Comparison of ENCODE assay signal across 24 cellular contexts in the genomic region with DNA sequence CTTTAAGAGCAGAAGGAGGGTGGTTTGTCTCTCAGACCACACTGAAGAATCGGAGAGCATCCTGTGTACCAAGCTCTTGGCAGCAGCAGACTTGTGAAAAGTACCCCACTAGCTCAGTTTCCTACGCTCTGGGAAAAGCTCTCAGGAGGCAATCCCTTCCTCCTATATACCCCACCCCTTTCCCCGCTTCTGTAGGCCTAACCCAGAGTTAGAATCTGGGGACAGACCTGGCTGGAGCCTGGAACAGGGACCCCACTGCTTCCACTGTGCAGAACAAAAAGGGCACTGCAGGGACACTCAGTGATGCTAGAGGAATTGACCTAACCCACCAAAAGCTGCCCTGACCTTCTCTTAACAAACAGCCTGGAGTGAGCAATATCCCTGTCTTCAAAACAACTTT.
DNase-seq lines count a peak whose midpoint lies in the region; ATAC-seq and TF ChIP-seq lines count a peak whose summit lies in the region.
"Had no signal": no experiment of that assay in that cellular context is flagged by ENCODE, and none has a peak within 500 bp of the region (broad histone marks: within the 10 kb centered on the region; RNA-seq: fewer than 3 reads in every experiment).

No MANE protein-coding gene starts in this region.

- H3K9ac ChIP-seq in endodermal cell (ENCODE audit: extremely low read depth, low read length, poor library complexity, severe bottlenecking): no peak overlapping the region
- H3K9ac ChIP-seq: BLaER1, SK-N-SH had no signal

- peaks cover 9% of the 10 kb centered on the region for H3K4me1 Mint-ChIP-seq in endodermal cell
- H3K4me1 Mint-ChIP-seq in CD4-positive, alpha-beta T cell (ENCODE audit: low read depth): no peaks in the 10 kb centered on the region

- CTCF ChIA-PET in CD4-positive, alpha-beta T cell (lab: Charles Lee): no interaction called here

- no peaks in the 10 kb centered on the region for H3K36me3 Mint-ChIP-seq in endodermal cell (ENCODE audit: low read depth)
- H3K36me3 Mint-ChIP-seq in CD4-positive, alpha-beta T cell (ENCODE audit: low read depth): no peaks in the 10 kb centered on the region
- H3K36me3 Mint-ChIP-seq: CD8-positive, alpha-beta T cell had no signal

- POLR2A ChIA-PET in CD4-positive, alpha-beta T cell (lab: Charles Lee): no interaction called here

- in situ Hi-C loops in brain microvascular endothelial cell (cut with HindIII; ENCODE audit: low pct_ligation_motif_present, low sequenced_read_pairs): no loop called here

- H3K36me3 ChIP-seq in H7 (replicated peaks; ENCODE audit: control insufficient read depth, insufficient read depth, low read length): no peaks in the 10 kb centered on the region
- no peaks in the 10 kb centered on the region for H3K36me3 ChIP-seq in endodermal cell (ENCODE audit: control insufficient read depth, insufficient read depth, low read length)
- no peaks in the 10 kb centered on the region for H3K36me3 ChIP-seq in brain microvascular endothelial cell (replicated peaks)
- H3K36me3 ChIP-seq: BLaER1 had no signal

- H3K9me3 ChIP-seq in endodermal cell (ENCODE audit: control insufficient read depth, low read length): no peaks in the 10 kb centered on the region
- H3K9me3 ChIP-seq in CD4-positive, alpha-beta T cell (ENCODE audit: control insufficient read depth, low read length): no peaks in the 10 kb centered on the region
- H3K9me3 ChIP-seq: BLaER1, SK-N-SH had no signal

- ATAC-seq in CD4-positive, alpha-beta T cell (ENCODE audit: poor library complexity): no peak
- ATAC-seq in HG03571 (IDR thresholded peaks at IDR 0.05; ENCODE audit: unreplicated experiment): no peak
- ATAC-seq: CD8-positive, alpha-beta T cell; HepG2; K562 had no signal

- no peaks in the 10 kb centered on the region for H3K4me1 ChIP-seq in endodermal cell (ENCODE audit: control insufficient read depth, insufficient read depth, low read length)
- H3K4me1 ChIP-seq: BLaER1 had no signal

- no peaks in the 10 kb centered on the region for H3K9me3 Mint-ChIP-seq in endodermal cell
- H3K9me3 Mint-ChIP-seq in CD4-positive, alpha-beta T cell: no peaks in the 10 kb centered on the region
- H3K9me3 Mint-ChIP-seq: CD8-positive, alpha-beta T cell had no signal

- peak in 2 of 3 experiments; percentile 23 to 62 for DNase-seq in NCI-H1417 (lab: John Stamatoyannopoulos, UW)
- DNase-seq in NCI-H1417 treated with DMSO at 0.1 percent for 48 hours (lab: John Stamatoyannopoulos, UW): no peak
- peak; percentile 19 for DNase-seq in H7
- DNase-seq in NCI-H69 (lab: John Stamatoyannopoulos, UW): peak; percentile 85
- peak; percentile 57 for DNase-seq in endodermal cell
- no peak for DNase-seq in CD4-positive, alpha-beta T cell
- DNase-seq in brain microvascular endothelial cell: no peak
- DNase-seq: ACHN; CD8-positive, alpha-beta T cell; DMS153; GOT3; NCI-H1092 treated with DMSO at 0.1 percent for 48 hours; NCI-H1694 treated with DMSO at 0.1 percent for 48 hours; NCI-H2081 treated with DMSO at 0.1 percent for 48 hours; NCI-H226; NCI-H524; NCI-H82; SHP77; SK-N-SH had no signal

- H3K27me3 ChIP-seq in H7 (ENCODE audit: control insufficient read depth, insufficient read depth, low read length) (no peaks in the 10 kb centered on the region), endodermal cell (ENCODE audit: control insufficient read depth, insufficient read depth, low read length, poor library complexity, severe bottlenecking) (no peaks in the 10 kb centered on the region), brain microvascular endothelial cell (replicated peaks) (no peaks in the 10 kb centered on the region)
- no peaks in the 10 kb centered on the region for H3K27me3 ChIP-seq in CD4-positive, alpha-beta T cell (ENCODE audit: control insufficient read depth, insufficient read depth, low read length)
- H3K27me3 ChIP-seq: BLaER1 had no signal

- TF ChIP-seq CTCF in endodermal cell (conservative IDR thresholded peaks at IDR 0.05): no peak
- no peak for TF ChIP-seq CTCF in CD4-positive, alpha-beta T cell (IDR thresholded peaks at IDR 0.05)
- no peak for TF ChIP-seq CTCF in brain microvascular endothelial cell (IDR thresholded peaks at IDR 0.05; ENCODE audit: low read depth, low read length, missing control alignments)

- WGBS in endodermal cell (ENCODE audit: insufficient coverage in 1 of 2, insufficient read length in 1 of 2), 2 experiments: 63 to 69% methylated on average over 2 to 3 of the region's 3 CpGs

- intact Hi-C loops in CD4-positive, alpha-beta T cell (cut with DNase I, micrococcal nuclease): no loop called here

- no peaks in the 10 kb centered on the region for H3K27me3 Mint-ChIP-seq in endodermal cell (ENCODE audit: insufficient read depth)
- peaks cover 13% of the 10 kb centered on the region for H3K27me3 Mint-ChIP-seq in CD4-positive, alpha-beta T cell

- H3K4me3 Mint-ChIP-seq in endodermal cell: no peak overlapping the region
- no peak overlapping the region for H3K4me3 Mint-ChIP-seq in CD4-positive, alpha-beta T cell
- H3K4me3 Mint-ChIP-seq: CD8-positive, alpha-beta T cell had no signal

- no peak overlapping the region for H3K4me3 ChIP-seq in H7 (ENCODE audit: insufficient read depth, low read depth, low read length)
- H3K4me3 ChIP-seq in endodermal cell (ENCODE audit: low read length): no peak overlapping the region
- no peak overlapping the region for H3K4me3 ChIP-seq in brain microvascular endothelial cell (ENCODE audit: low read depth, low read length)
- H3K4me3 ChIP-seq: BLaER1, K562 had no signal

- no peak overlapping the region for H3K27ac Mint-ChIP-seq in endodermal cell
- no peak overlapping the region for H3K27ac Mint-ChIP-seq in CD4-positive, alpha-beta T cell
- H3K27ac Mint-ChIP-seq: CD8-positive, alpha-beta T cell had no signal

- H3K27ac ChIP-seq in endodermal cell (ENCODE audit: low read depth, low read length) (no peak overlapping the region), brain microvascular endothelial cell (no peak overlapping the region)
- H3K27ac ChIP-seq in CD4-positive, alpha-beta T cell (ENCODE audit: low read depth, low read length): no peak overlapping the region
- H3K27ac ChIP-seq: 22Rv1, BLaER1 had no signal

Comparison
In these comparisons a context has a peak if more than half of its experiments do, and no peak if none do; other contexts are left out.
1. DNase-seq: peak in NCI-H1417 (2 of 3), H7 (single experiment), NCI-H69 (single experiment) and endodermal cell (single experiment); none in NCI-H1417 treated with DMSO at 0.1 percent for 48 hours (single experiment), CD4-positive, alpha-beta T cell (0 of 10) and brain microvascular endothelial cell (single experiment).